In genomic region chr2:38077431-38077769, GRCh38 we compare ENCODE assay signal across 9 cellular contexts. TPM values are rescaled to one million over a fixed set of nuclear protein-coding genes. Genes with fewer than 3 reads are reported as not detected.
DNase-seq lines count a peak whose midpoint lies in the region; ATAC-seq and TF ChIP-seq lines count a peak whose summit lies in the region.
"Had no signal": no experiment of that assay in that cellular context is flagged by ENCODE, and none has a peak within 500 bp of the region (broad histone marks: within the 10 kb centered on the region; RNA-seq: fewer than 3 reads in every experiment).

No MANE protein-coding gene starts in this region.

- H3K9me3 ChIP-seq in stomach: peaks cover 0 to 12% (median 0%) of the 10 kb centered on the region in 4 donors

- H3K27ac ChIP-seq in stomach: peak overlapping the region; percentile 79 to 94 (median 88)

- H3K36me3 ChIP-seq in kidney epithelial cell (ENCODE audit: control insufficient read depth, insufficient read depth, low read length) (no peaks in the 10 kb centered on the region), stomach (peaks cover 0 to 7% (median 0%) of the 10 kb centered on the region in 4 donors)

- H3K4me3 ChIP-seq in kidney epithelial cell (ENCODE audit: low read depth, low read length) (peak overlapping the region; percentile 49), stomach (peak overlapping the region; percentile 54 to 66 (median 56))

- H3K4me3 Mint-ChIP-seq in activated CD4-positive, alpha-beta T cell treated with anti-CD3 and anti-CD28 coated beads, Interleukin-2, amount 10 ng/mL, durations not matched to agents 24 days and 14 days: peak overlapping the region; percentile 77
- peak overlapping the region; percentile 62 for H3K4me3 Mint-ChIP-seq in activated naive CD8-positive, alpha-beta T cell treated with anti-CD3 and anti-CD28 coated beads, Interleukin-2, amount 50 U/mL, for 24 hours
- H3K4me3 Mint-ChIP-seq: CD4-positive, alpha-beta T cell had no signal

- TF ChIP-seq EP300 in stomach (IDR thresholded peaks at IDR 0.05): no peak

- peak overlapping the region; percentile 88 for H3K27ac Mint-ChIP-seq in activated CD4-positive, alpha-beta T cell treated with anti-CD3 and anti-CD28 coated beads, Interleukin-2, amount 10 ng/mL, durations not matched to agents 24 days and 14 days
- H3K27ac Mint-ChIP-seq in activated naive CD8-positive, alpha-beta T cell treated with anti-CD3 and anti-CD28 coated beads, Interleukin-2, amount 50 U/mL, for 24 hours: peak overlapping the region; percentile 86
- H3K27ac Mint-ChIP-seq: CD4-positive, alpha-beta T cell had no signal

- H3K9me3 Mint-ChIP-seq in activated CD4-positive, alpha-beta T cell treated with anti-CD3 and anti-CD28 coated beads, Interleukin-2, amount 10 ng/mL, durations not matched to agents 24 days and 14 days: no peaks in the 10 kb centered on the region
- H3K9me3 Mint-ChIP-seq in activated naive CD8-positive, alpha-beta T cell treated with anti-CD3 and anti-CD28 coated beads, Interleukin-2, amount 50 U/mL, for 24 hours: no peaks in the 10 kb centered on the region
- H3K9me3 Mint-ChIP-seq: CD4-positive, alpha-beta T cell had no signal

- H3K27me3 ChIP-seq in kidney epithelial cell (ENCODE audit: control insufficient read depth, insufficient read depth, low read length) (peaks cover 26% of the 10 kb centered on the region), stomach (peaks cover 0 to 62% (median 31%) of the 10 kb centered on the region in 3 donors)

- peaks cover 51% of the 10 kb centered on the region for H3K27me3 Mint-ChIP-seq in activated CD4-positive, alpha-beta T cell treated with anti-CD3 and anti-CD28 coated beads, Interleukin-2, amount 10 ng/mL, durations not matched to agents 24 days and 14 days
- H3K27me3 Mint-ChIP-seq in activated naive CD8-positive, alpha-beta T cell treated with anti-CD3 and anti-CD28 coated beads, Interleukin-2, amount 50 U/mL, for 24 hours: peaks cover 61% of the 10 kb centered on the region

- TF ChIP-seq POLR2A in stomach (IDR thresholded peaks at IDR 0.05): no peak

- no peak for ATAC-seq in activated naive CD8-positive, alpha-beta T cell treated with anti-CD3 and anti-CD28 coated beads, Interleukin-2, amount 50 U/mL, for 24 hours
- ATAC-seq in HG03571 (IDR thresholded peaks at IDR 0.05; ENCODE audit: unreplicated experiment) (no peak), GM21619 (IDR thresholded peaks at IDR 0.05; ENCODE audit: unreplicated experiment) (no peak)

- peaks cover 31% of the 10 kb centered on the region for H3K4me1 Mint-ChIP-seq in activated CD4-positive, alpha-beta T cell treated with anti-CD3 and anti-CD28 coated beads, Interleukin-2, amount 10 ng/mL, durations not matched to agents 24 days and 14 days
- peaks cover 35% of the 10 kb centered on the region for H3K4me1 Mint-ChIP-seq in activated naive CD8-positive, alpha-beta T cell treated with anti-CD3 and anti-CD28 coated beads, Interleukin-2, amount 50 U/mL, for 24 hours

- intact Hi-C loops in activated CD4-positive, alpha-beta T cell treated with anti-CD3 and anti-CD28 coated beads, Interleukin-2, amount 10 ng/mL, durations not matched to agents 24 days and 14 days (cut with micrococcal nuclease): loop anchor here (2.0 kb wide), 1 partner anchor 185 kb away; no protein-coding TSS in a partner anchor
- intact Hi-C loops in stomach (cut with DNase I; ENCODE audit: low total_unique reads): no loop called here

- peaks cover 13% of the 10 kb centered on the region for H3K36me3 Mint-ChIP-seq in activated CD4-positive, alpha-beta T cell treated with anti-CD3 and anti-CD28 coated beads, Interleukin-2, amount 10 ng/mL, durations not matched to agents 24 days and 14 days (ENCODE audit: low read depth)
- H3K36me3 Mint-ChIP-seq in activated naive CD8-positive, alpha-beta T cell treated with anti-CD3 and anti-CD28 coated beads, Interleukin-2, amount 50 U/mL, for 24 hours (ENCODE audit: low read depth): peaks cover 7% of the 10 kb centered on the region

- H3K4me1 ChIP-seq in stomach: peaks cover 13 to 63% (median 47%) of the 10 kb centered on the region in 4 donors

- WGBS in stomach, 5 donors: 6 to 19% (median 12%) methylated on average over 12 of the region's 12 CpGs

- TF ChIP-seq CTCF in kidney epithelial cell (IDR thresholded peaks at IDR 0.05; ENCODE audit: insufficient read depth, low read length, poor library complexity, severe bottlenecking): no peak
- TF ChIP-seq CTCF in stomach (IDR thresholded peaks at IDR 0.05): no peak

- DNase-seq in activated CD4-positive, alpha-beta T cell treated with anti-CD3 and anti-CD28 coated beads, Interleukin-2, amount 10 ng/mL, durations not matched to agents 24 days and 14 days: no peak
- DNase-seq in activated CD4-positive, alpha-beta T cell treated with anti-CD3 and anti-CD28 coated beads, Interleukin-2, amount 50 U/mL, for 48 hours: no peak
- no peak for DNase-seq in activated naive CD8-positive, alpha-beta T cell treated with anti-CD3 and anti-CD28 coated beads, Interleukin-2, amount 50 U/mL, for 24 hours
- DNase-seq in kidney epithelial cell (ENCODE audit: low read depth) (no peak), stomach (no peak), NCI-H2227 (lab: John Stamatoyannopoulos, UW; ENCODE audit: unreplicated experiment) (no peak)
- DNase-seq: CD4-positive, alpha-beta T cell had no signal

RNA-seq across cellular contexts. Expression of gene CYP1B1, which starts 1.4 kb away (rescaled TPM):
- 12.2 and 13.7 TPM in 2 replicates for total RNA-seq in activated CD4-positive, alpha-beta T cell treated with anti-CD3 and anti-CD28 coated beads, Interleukin-2, amount 10 ng/mL, durations not matched to agents 24 days and 14 days
- total RNA-seq in kidney epithelial cell (2.5 and 8.1 TPM in 2 replicates), stomach (100 to 1,000 TPM in 2 of 5 donors, 10 to 100 TPM in 2, 1 to 10 TPM in 1; 7.5 to 141 (median 42.7) TPM)
- polyA plus RNA-seq in stomach: 10 to 100 TPM; 13.7 to 27.3 (median 19.9) TPM
